ENCODE assay signal across 1 cellular context in genomic region chr12:82682326-82682725, GRCh38.
TF ChIP-seq lines count a peak whose summit lies in the region.

No MANE protein-coding gene starts in this region.

TF ChIP-seq in WTC11, 78 proteins besides CTCF, POLR2A, EP300 and RAD21 (continued from another document):
- TF ChIP-seq, protein P1, sequence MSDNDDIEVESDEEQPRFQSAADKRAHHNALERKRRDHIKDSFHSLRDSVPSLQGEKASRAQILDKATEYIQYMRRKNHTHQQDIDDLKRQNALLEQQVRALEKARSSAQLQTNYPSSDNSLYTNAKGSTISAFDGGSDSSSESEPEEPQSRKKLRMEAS (CRISPR knock-in tag; IDR thresholded peaks at IDR 0.05): no peak
- TF ChIP-seq ZNF416 (CRISPR knock-in tag; IDR thresholded peaks at IDR 0.05) (no peak), OVOL2 (CRISPR knock-in tag; IDR thresholded peaks at IDR 0.05; ENCODE audit: borderline replicate concordance) (no peak), CREB1 (CRISPR knock-in tag; IDR thresholded peaks at IDR 0.05) (no peak), HMGA2 (CRISPR knock-in tag; IDR thresholded peaks at IDR 0.05) (no peak), ZNF425 (CRISPR knock-in tag; conservative IDR thresholded peaks at IDR 0.05) (no peak)
- TF ChIP-seq, protein P2, sequence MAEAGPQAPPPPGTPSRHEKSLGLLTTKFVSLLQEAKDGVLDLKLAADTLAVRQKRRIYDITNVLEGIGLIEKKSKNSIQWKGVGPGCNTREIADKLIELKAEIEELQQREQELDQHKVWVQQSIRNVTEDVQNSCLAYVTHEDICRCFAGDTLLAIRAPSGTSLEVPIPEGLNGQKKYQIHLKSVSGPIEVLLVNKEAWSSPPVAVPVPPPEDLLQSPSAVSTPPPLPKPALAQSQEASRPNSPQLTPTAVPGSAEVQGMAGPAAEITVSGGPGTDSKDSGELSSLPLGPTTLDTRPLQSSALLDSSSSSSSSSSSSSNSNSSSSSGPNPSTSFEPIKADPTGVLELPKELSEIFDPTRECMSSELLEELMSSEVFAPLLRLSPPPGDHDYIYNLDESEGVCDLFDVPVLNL (CRISPR knock-in tag; IDR thresholded peaks at IDR 0.05; ENCODE audit: borderline replicate concordance, low read depth): no peak
- TF ChIP-seq, protein P3, sequence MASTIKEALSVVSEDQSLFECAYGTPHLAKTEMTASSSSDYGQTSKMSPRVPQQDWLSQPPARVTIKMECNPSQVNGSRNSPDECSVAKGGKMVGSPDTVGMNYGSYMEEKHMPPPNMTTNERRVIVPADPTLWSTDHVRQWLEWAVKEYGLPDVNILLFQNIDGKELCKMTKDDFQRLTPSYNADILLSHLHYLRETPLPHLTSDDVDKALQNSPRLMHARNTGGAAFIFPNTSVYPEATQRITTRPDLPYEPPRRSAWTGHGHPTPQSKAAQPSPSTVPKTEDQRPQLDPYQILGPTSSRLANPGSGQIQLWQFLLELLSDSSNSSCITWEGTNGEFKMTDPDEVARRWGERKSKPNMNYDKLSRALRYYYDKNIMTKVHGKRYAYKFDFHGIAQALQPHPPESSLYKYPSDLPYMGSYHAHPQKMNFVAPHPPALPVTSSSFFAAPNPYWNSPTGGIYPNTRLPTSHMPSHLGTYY (CRISPR knock-in tag; IDR thresholded peaks at IDR 0.05): no peak
